8 cellular contexts compared by ENCODE assay signal in genomic region chr20:62824476-62825287, GRCh38. TPM values are rescaled to one million over a fixed set of nuclear protein-coding genes. Genes with fewer than 3 reads are reported as not detected.
DNase-seq lines count a peak whose midpoint lies in the region; ATAC-seq and TF ChIP-seq lines count a peak whose summit lies in the region.

No MANE protein-coding gene starts in this region.

- peak; percentile 62 for DNase-seq in COLO829 (ENCODE audit: low spot score)
- DNase-seq in SW480 (ENCODE audit: low spot score), result peak; percentile 84
- no peak for DNase-seq in activated CD8-positive, alpha-beta memory T cell treated with anti-CD3 and anti-CD28 coated beads, Interleukin-2, amount 50 U/mL, for 4 hours
- DNase-seq in GOT3 (lab: John Stamatoyannopoulos, UW), result no peak
- DNase-seq in occipital lobe (lab: John Stamatoyannopoulos, UW), result no peak

- H3K4me3 ChIP-seq in rectal smooth muscle tissue (ENCODE audit: low read length), result peak overlapping the region; percentile 57

- H3K4me1 ChIP-seq in rectal smooth muscle tissue (ENCODE audit: control insufficient read depth, insufficient read depth, low read length), result peaks cover 4% of the 10 kb centered on the region

- H3K27me3 ChIP-seq in rectal smooth muscle tissue (ENCODE audit: control insufficient read depth, insufficient read depth, low read length), result no peaks in the 10 kb centered on the region

- peak; percentile 7 for ATAC-seq in esophagus mucosa

- peak overlapping the region; percentile 40 for H3K9ac ChIP-seq in rectal smooth muscle tissue (ENCODE audit: low read length)

- H3K36me3 ChIP-seq in rectal smooth muscle tissue (ENCODE audit: control insufficient read depth, insufficient read depth, low read length), result no peaks in the 10 kb centered on the region

- peak; percentile 55 for TF ChIP-seq EP300 in Ishikawa (IDR thresholded peaks at IDR 0.05; ENCODE audit: borderline replicate concordance)

- TF ChIP-seq RAD21 in Ishikawa (IDR thresholded peaks at IDR 0.05; ENCODE audit: low read depth), result no peak

- no peak overlapping the region for H3K27ac ChIP-seq in rectal smooth muscle tissue (ENCODE audit: low read depth, low read length)

TF ChIP-seq in Ishikawa, 13 proteins besides CTCF, POLR2A, EP300 and RAD21:
- TF ChIP-seq EGR1 (IDR thresholded peaks at IDR 0.05), result no peak
- TF ChIP-seq TEAD4 (IDR thresholded peaks at IDR 0.05), result peak; percentile 50; the same call in 1 of the 2 replicates
- no peak for TF ChIP-seq CEBPB (IDR thresholded peaks at IDR 0.05)

RNA-seq across cellular contexts. Expression of gene COL9A3, which starts 7.8 kb away (rescaled TPM):
- total RNA-seq in esophagus mucosa (1.5 TPM), occipital lobe (37.1 TPM)

RNA-seq across cellular contexts. Expression of gene OGFR, which starts 20.0 kb away (rescaled TPM):
- total RNA-seq in esophagus mucosa, result 16.0 TPM
- total RNA-seq in occipital lobe, result 21.5 TPM

RNA-seq across cellular contexts. Expression of gene MRGBP, which starts 28.4 kb away (rescaled TPM):
- 5.2 TPM for total RNA-seq in esophagus mucosa
- total RNA-seq in occipital lobe, result 20.1 TPM

RNA-seq across cellular contexts. Expression of gene TCFL5, which starts 36.9 kb away (rescaled TPM):
- 5.0 TPM for total RNA-seq in esophagus mucosa
- 12.3 TPM for total RNA-seq in occipital lobe

Comparison
In these comparisons a context has a peak if more than half of its experiments do, and no peak if none do; other contexts are left out.
1. DNase-seq: peak in COLO829 (single experiment) and SW480 (single experiment); none in activated CD8-positive, alpha-beta memory T cell treated with anti-CD3 and anti-CD28 coated beads, Interleukin-2, amount 50 U/mL, for 4 hours (single experiment), GOT3 (single experiment) and occipital lobe (single experiment).
2. RNA of gene COL9A3, which starts 7.8 kb away (total RNA-seq): 37.1 TPM in occipital lobe (single experiment); 1.5 TPM in esophagus mucosa (single experiment); every median in the first group is over 10 times any median in the second.